8 cellular contexts compared by ENCODE assay signal in genomic region chr2:172082944-172083718, GRCh38. TPM values are rescaled to one million over a fixed set of nuclear protein-coding genes. Genes with fewer than 3 reads are reported as not detected.
DNase-seq lines count a peak whose midpoint lies in the region; ATAC-seq and TF ChIP-seq lines count a peak whose summit lies in the region.

No MANE protein-coding gene starts in this region.

- H3K27ac Mint-ChIP-seq in immature natural killer cell, result peak overlapping the region in 2 of 6 donors; percentile 28 to 58

- CTCF ChIA-PET in AG04449 (lab: Yijun Ruan, JAX), result interaction anchor here (0.8 to 1.5 kb wide), 8 partner anchors 10 to 377 kb away, joined by 3 to 5 read pairs (median 4); no protein-coding TSS in a partner anchor

- peaks cover 0 to 15% (median 1%) of the 10 kb centered on the region in 6 donors for H3K9me3 Mint-ChIP-seq in immature natural killer cell

- H3K4me3 ChIP-seq in AG04449 (ENCODE audit: low read depth, low read length), result peak overlapping the region; percentile 51
- peak overlapping the region; percentile 26 for H3K4me3 ChIP-seq in GM06990 (replicated peaks; ENCODE audit: low read depth, low read length)

- H3K36me3 Mint-ChIP-seq in immature natural killer cell, result peaks cover 0 to 7% (median 0%) of the 10 kb centered on the region in 3 donors

- H3K4me1 Mint-ChIP-seq in immature natural killer cell, result peaks cover 55 to 59% of the 10 kb centered on the region in 2 donors

- peak overlapping the region; percentile 52 to 90 (median 82) for H3K4me3 Mint-ChIP-seq in immature natural killer cell

- peaks cover 73 to 96% (median 77%) of the 10 kb centered on the region in 3 donors for H3K27me3 Mint-ChIP-seq in immature natural killer cell (ENCODE audit: low read depth in 3 of 3)

- no peak for DNase-seq in AG04449 (ENCODE audit: low read depth, low spot score)
- DNase-seq in GM06990 (ENCODE audit: extremely low read depth, insufficient read length), result no peak
- peak; percentile 32 to 42 for DNase-seq in activated T-cell treated with anti-CD3 and anti-CD28 coated beads, Interleukin-2, amount 50 U/mL, for 48 hours
- DNase-seq in immature natural killer cell, result no peak
- DNase-seq in NCI-H1092 (lab: John Stamatoyannopoulos, UW), result no peak

- no peaks in the 10 kb centered on the region; the same call in none of the 2 replicates for H3K27me3 ChIP-seq in GM06990 (replicated peaks; ENCODE audit: control insufficient read depth, insufficient read depth, low read length)

- POLR2A ChIA-PET in AG04449 (lab: Yijun Ruan, JAX), result interaction anchor here (0.6 to 7.0 kb wide), 3 partner anchors 18 to 73 kb away, joined by 3 to 76 read pairs (median 5); partner anchors contain the start of gene DLX2

- ATAC-seq in GM21423 (IDR thresholded peaks at IDR 0.05; ENCODE audit: unreplicated experiment) (no peak), GM19035 (IDR thresholded peaks at IDR 0.05; ENCODE audit: unreplicated experiment) (no peak)
- ATAC-seq in activated CD4-positive, CD25-positive, alpha-beta regulatory T cell treated with anti-CD3 and anti-CD28 coated beads, Interleukin-2, amount 50 U/mL, for 24 hours, result no peak

- no peaks in the 10 kb centered on the region for H3K36me3 ChIP-seq in GM06990 (ENCODE audit: control insufficient read depth, insufficient read depth, low read length)

- no peak for TF ChIP-seq CTCF in AG04449 (IDR thresholded peaks at IDR 0.05; ENCODE audit: insufficient read depth, low read length, missing control alignments)
- TF ChIP-seq CTCF in GM06990 (IDR thresholded peaks at IDR 0.05; ENCODE audit: insufficient read depth, low read length, poor library complexity, severe bottlenecking), result no peak

RNA-seq across cellular contexts. Expression of gene DLX1, which starts 2.2 kb away (rescaled TPM):
- polyA plus RNA-seq in immature natural killer cell, result not detected

RNA-seq across cellular contexts. Expression of gene DLX2, which starts 19.6 kb away (rescaled TPM):
- polyA plus RNA-seq in immature natural killer cell, result under 1 TPM in 2 of 3 donors, not detected in 1; 0.10 to 0.37 TPM

Comparison
In these comparisons a context has a peak if more than half of its experiments do, and no peak if none do; other contexts are left out.
1. DNase-seq: peak in activated T-cell treated with anti-CD3 and anti-CD28 coated beads, Interleukin-2, amount 50 U/mL, for 48 hours (2 of 2); none in AG04449 (single experiment), GM06990 (single experiment), immature natural killer cell (0 of 3) and NCI-H1092 (single experiment).